ENCODE assay signal across 8 cellular contexts in the genomic region with DNA sequence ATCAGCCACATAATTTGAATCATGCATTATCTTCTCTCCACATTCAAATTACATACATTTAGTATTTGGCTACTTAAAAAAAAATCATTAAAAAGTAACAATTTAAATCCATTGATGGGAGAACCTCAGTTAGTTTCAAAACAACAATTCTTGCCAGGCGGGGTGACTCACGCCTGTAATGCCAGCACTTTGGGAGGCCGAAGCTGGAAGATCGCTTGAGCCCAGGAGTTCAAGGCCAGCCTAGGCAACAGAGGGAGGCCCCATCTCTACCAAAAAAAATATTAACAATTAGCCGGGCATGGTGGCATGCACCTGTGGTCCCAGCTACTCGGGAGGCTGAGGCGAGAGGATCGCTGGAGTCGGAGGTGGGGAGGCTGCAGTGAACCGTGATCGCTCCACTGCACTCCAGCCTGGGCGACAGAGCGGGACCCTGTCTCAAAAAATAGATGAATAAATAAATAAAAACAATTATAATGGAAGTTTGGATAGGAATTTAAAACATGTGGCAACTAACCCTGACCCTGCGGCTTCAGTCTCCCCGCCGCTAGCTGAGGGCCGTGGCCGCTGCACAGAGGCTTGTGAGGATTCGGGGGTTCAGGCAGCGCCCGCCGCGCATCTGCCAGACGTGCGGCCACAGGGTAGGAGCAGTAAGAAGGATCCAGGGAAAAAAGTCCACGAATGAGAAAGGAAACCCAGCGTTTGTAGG. TPM values are rescaled to one million over a fixed set of nuclear protein-coding genes. Genes with fewer than 3 reads are reported as not detected.
A peak's percentile ranks its signal among the peaks of the same experiment; 100 is the strongest.
DNase-seq lines count a peak whose midpoint lies in the region; ATAC-seq and TF ChIP-seq lines count a peak whose summit lies in the region.

No MANE protein-coding gene starts in this region.

- 45 to 48% methylated on average over 27 of the region's 27 CpGs for WGBS in thyroid gland, 2 donors

- POLR2A ChIA-PET in activated CD4-positive, alpha-beta T cell treated with anti-CD3 and anti-CD28 coated beads for 36 hours (lab: Charles Lee): interaction anchor here (1.0 kb wide), 1 partner anchor 263 kb away, joined by 6 read pairs; no protein-coding TSS in a partner anchor

- H3K9me3 Mint-ChIP-seq in activated CD4-positive, alpha-beta T cell treated with anti-CD3 and anti-CD28 coated beads for 36 hours (ENCODE audit: low read depth): no peaks in the 10 kb centered on the region
- H3K9me3 Mint-ChIP-seq in activated naive CD8-positive, alpha-beta T cell treated with anti-CD3 and anti-CD28 coated beads, Interleukin-2, amount 50 U/mL, for 24 hours: no peaks in the 10 kb centered on the region

- H3K4me1 Mint-ChIP-seq in activated CD4-positive, alpha-beta T cell treated with anti-CD3 and anti-CD28 coated beads for 36 hours: peaks cover 40% of the 10 kb centered on the region
- H3K4me1 Mint-ChIP-seq in activated naive CD8-positive, alpha-beta T cell treated with anti-CD3 and anti-CD28 coated beads, Interleukin-2, amount 50 U/mL, for 24 hours: peaks cover 50% of the 10 kb centered on the region

- intact Hi-C loops in activated CD4-positive, alpha-beta T cell treated with anti-CD3 and anti-CD28 coated beads for 36 hours (cut with DNase I, micrococcal nuclease): loop anchor here (5.0 to 10.0 kb wide), 6 partner anchors 65 to 502 kb away; partner anchors contain the start of genes ZNF33B (in 1 of the 2) and ZNF487 (in 1 of the 2)
- intact Hi-C loops in thyroid gland (cut with DNase I): no loop called here

- CTCF ChIA-PET in activated CD4-positive, alpha-beta T cell treated with anti-CD3 and anti-CD28 coated beads for 36 hours (lab: Charles Lee): interaction anchor here (1.2 kb wide), 1 partner anchor 27 kb away, joined by 4 read pairs; no protein-coding TSS in a partner anchor

- peak overlapping the region; percentile 61 to 96 (median 96) for H3K27ac ChIP-seq in thyroid gland

- H3K4me1 ChIP-seq in thyroid gland: peaks cover 15 to 17% of the 10 kb centered on the region in 2 donors

- no peak for ATAC-seq in activated CD4-positive, alpha-beta T cell treated with anti-CD3 and anti-CD28 coated beads for 36 hours
- no peak for ATAC-seq in activated naive CD8-positive, alpha-beta T cell treated with anti-CD3 and anti-CD28 coated beads, Interleukin-2, amount 50 U/mL, for 24 hours
- ATAC-seq in HG02588 (IDR thresholded peaks at IDR 0.05; ENCODE audit: unreplicated experiment): no peak

- H3K9me3 ChIP-seq in thyroid gland: no peaks in the 10 kb centered on the region

- H3K4me3 ChIP-seq in kidney epithelial cell (ENCODE audit: low read depth, low read length): peak overlapping the region; percentile 63
- H3K4me3 ChIP-seq in thyroid gland (replicated peaks in 1 of 3): peak overlapping the region in 2 of 3 donors; percentile 81 to 83

- H3K36me3 ChIP-seq in kidney epithelial cell (ENCODE audit: control insufficient read depth, insufficient read depth, low read length): no peaks in the 10 kb centered on the region
- no peaks in the 10 kb centered on the region for H3K36me3 ChIP-seq in thyroid gland

- no peaks in the 10 kb centered on the region for H3K27me3 Mint-ChIP-seq in activated CD4-positive, alpha-beta T cell treated with anti-CD3 and anti-CD28 coated beads for 36 hours
- H3K27me3 Mint-ChIP-seq in activated naive CD8-positive, alpha-beta T cell treated with anti-CD3 and anti-CD28 coated beads, Interleukin-2, amount 50 U/mL, for 24 hours: no peaks in the 10 kb centered on the region

- no peak for TF ChIP-seq CTCF in kidney epithelial cell (IDR thresholded peaks at IDR 0.05; ENCODE audit: insufficient read depth, low read length, poor library complexity, severe bottlenecking)
- TF ChIP-seq CTCF in thyroid gland (IDR thresholded peaks at IDR 0.05): no peak

- H3K27me3 ChIP-seq in kidney epithelial cell (ENCODE audit: control insufficient read depth, insufficient read depth, low read length): no peaks in the 10 kb centered on the region
- no peaks in the 10 kb centered on the region for H3K27me3 ChIP-seq in thyroid gland

- H3K27ac Mint-ChIP-seq in activated CD4-positive, alpha-beta T cell treated with anti-CD3 and anti-CD28 coated beads for 36 hours: peak overlapping the region; percentile 98
- H3K27ac Mint-ChIP-seq in activated naive CD8-positive, alpha-beta T cell treated with anti-CD3 and anti-CD28 coated beads, Interleukin-2, amount 50 U/mL, for 24 hours: peak overlapping the region; percentile 75

- DNase-seq in activated CD4-positive, alpha-beta T cell treated with anti-CD3 and anti-CD28 coated beads for 36 hours: no peak
- no peak for DNase-seq in activated CD4-positive, alpha-beta T cell treated with anti-CD3 and anti-CD28 coated beads, Interleukin-2, amount 50 U/mL, for 4 hours
- no peak for DNase-seq in activated naive CD8-positive, alpha-beta T cell treated with anti-CD3 and anti-CD28 coated beads, Interleukin-2, amount 50 U/mL, for 24 hours
- no peak for DNase-seq in kidney epithelial cell (ENCODE audit: low read depth)
- no peak for DNase-seq in thyroid gland
- no peak for DNase-seq in UCSD-AML1 (lab: John Stamatoyannopoulos, UW; ENCODE audit: unreplicated experiment)
- DNase-seq in NCI-H187 treated with DMSO at 0.1 percent for 48 hours (lab: John Stamatoyannopoulos, UW): no peak

- H3K4me3 Mint-ChIP-seq in activated CD4-positive, alpha-beta T cell treated with anti-CD3 and anti-CD28 coated beads for 36 hours: peak overlapping the region; percentile 95
- peak overlapping the region; percentile 99 for H3K4me3 Mint-ChIP-seq in activated naive CD8-positive, alpha-beta T cell treated with anti-CD3 and anti-CD28 coated beads, Interleukin-2, amount 50 U/mL, for 24 hours

- H3K36me3 Mint-ChIP-seq in activated CD4-positive, alpha-beta T cell treated with anti-CD3 and anti-CD28 coated beads for 36 hours (ENCODE audit: low read depth): peaks cover 13% of the 10 kb centered on the region
- H3K36me3 Mint-ChIP-seq in activated naive CD8-positive, alpha-beta T cell treated with anti-CD3 and anti-CD28 coated beads, Interleukin-2, amount 50 U/mL, for 24 hours (ENCODE audit: low read depth): peaks cover 6% of the 10 kb centered on the region

- no peak for TF ChIP-seq POLR2A in thyroid gland (IDR thresholded peaks at IDR 0.05)

RNA-seq across cellular contexts. Expression of gene CSGALNACT2, which starts 1.1 kb away (rescaled TPM):
- total RNA-seq in activated CD4-positive, alpha-beta T cell treated with anti-CD3 and anti-CD28 coated beads for 36 hours: 10 to 100 TPM; 19.3 to 19.5 TPM
- total RNA-seq in kidney epithelial cell (16.0 and 17.3 TPM in 2 replicates), thyroid gland (10 to 100 TPM; 14.4 to 24.1 (median 20.0) TPM)
